In the genomic region with DNA sequence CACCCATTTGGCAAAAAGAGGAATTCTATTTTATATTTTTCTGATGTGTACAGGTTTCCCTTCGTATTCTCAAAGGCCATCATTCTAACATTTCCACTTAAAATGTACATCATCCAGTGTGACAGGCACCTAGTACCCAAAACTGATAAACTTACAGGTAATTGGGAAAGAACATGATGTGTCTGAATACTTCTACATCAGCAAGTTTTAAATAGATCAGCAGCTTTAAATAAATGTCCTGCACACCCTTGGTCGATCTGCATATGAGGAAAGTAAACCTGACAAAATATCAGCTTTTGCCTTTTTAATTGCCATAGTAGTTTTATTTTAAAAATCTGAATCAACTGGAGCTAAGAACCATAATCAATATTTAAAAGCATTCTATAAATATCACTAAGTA, we compare ENCODE assay signal across 1 cellular context.
TF ChIP-seq lines count a peak whose summit lies in the region.

No MANE protein-coding gene starts in this region.

TF ChIP-seq in K562, 482 proteins besides CTCF, POLR2A, EP300 and RAD21:
- TF ChIP-seq ZC3H11A (IDR thresholded peaks at IDR 0.05; ENCODE audit: low read depth, low read length) (no peak), BCLAF1 (IDR thresholded peaks at IDR 0.05; ENCODE audit: borderline replicate concordance in 1 of 2, control insufficient read depth in 1 of 2, low read depth in 2 of 2, low read length in 1 of 2) (no peak), ZNF316 (IDR thresholded peaks at IDR 0.05) (peak; percentile 44), KDM1A (IDR thresholded peaks at IDR 0.05) (no peak), MAFF (IDR thresholded peaks at IDR 0.05; ENCODE audit: low read length) (peak; percentile 19; the same call in 1 of the 2 replicates), C11orf30 (IDR thresholded peaks at IDR 0.05; ENCODE audit: low read depth) (peak; percentile 42; the same call in 1 of the 2 replicates), MAFG (tag; conservative IDR thresholded peaks at IDR 0.05) (0 out of 2 replicates have a peak, but pooled peaks have one; percentile 4)
